19 cellular contexts compared by ENCODE assay signal in genomic region chr6:53629120-53629477, GRCh38. TPM values are rescaled to one million over a fixed set of nuclear protein-coding genes. Genes with fewer than 3 reads are reported as not detected.
DNase-seq lines count a peak whose midpoint lies in the region; ATAC-seq, FAIRE-seq and TF ChIP-seq lines count a peak whose summit lies in the region.
"Had no signal": no experiment of that assay in that cellular context is flagged by ENCODE, and none has a peak within 500 bp of the region (broad histone marks: within the 10 kb centered on the region; RNA-seq: fewer than 3 reads in every experiment).

No MANE protein-coding gene starts in this region.

- H3K27me3 ChIP-seq in HepG2 (ENCODE audit: control insufficient read depth in 1 of 2, insufficient read depth in 2 of 2, low read length in 2 of 2): no peaks in the 10 kb centered on the region
- H3K27me3 ChIP-seq: BLaER1, Peyer's patch had no signal

- peaks cover 22% of the 10 kb centered on the region for H3K4me1 Mint-ChIP-seq in stimulated activated memory B cell treated with anti-CD40 and anti-IgM and Interleukin-4, amounts not matched to agents 10 μg/mL and 1 μg/mL and 100 μg/mL, for 72 hours

- intact Hi-C loops in HepG2 (cut with micrococcal nuclease; ENCODE audit: unreplicated experiment): no loop called here

- ATAC-seq in HepG2 (no peak), GM21786 (IDR thresholded peaks at IDR 0.05; ENCODE audit: unreplicated experiment) (no peak), GM21528 (IDR thresholded peaks at IDR 0.05; ENCODE audit: low FRiP score, unreplicated experiment) (no peak)
- ATAC-seq in stimulated activated memory B cell treated with anti-CD40 and anti-IgM and Interleukin-4, amounts not matched to agents 10 μg/mL and 1 μg/mL and 100 μg/mL, for 72 hours: no peak
- ATAC-seq in stimulated activated naive CD8-positive, alpha-beta T cell treated with anti-CD3 and anti-CD28 coated beads, Interleukin-15, Interleukin-2, amounts not matched to agents 100 U/mL and 50 U/mL, for 24 hours: no peak
- ATAC-seq: CD8-positive, alpha-beta T cell; GM12878 had no signal

- no peaks in the 10 kb centered on the region for H3K9me3 ChIP-seq in HepG2 (ENCODE audit: low read length)
- H3K9me3 ChIP-seq: A549, BLaER1, Peyer's patch had no signal

- no peaks in the 10 kb centered on the region for H3K27me3 Mint-ChIP-seq in stimulated activated memory B cell treated with anti-CD40 and anti-IgM and Interleukin-4, amounts not matched to agents 10 μg/mL and 1 μg/mL and 100 μg/mL, for 72 hours

- no TSS peak for BruUV-seq in HepG2 (replicated peaks; lab: Mats Ljungman, UMichigan)

- in situ Hi-C loops in HepG2 (cut with HindIII; ENCODE audit: extremely low pct_ligation_motif_present, low pct_unique_long_range_greater_than_20kb): no loop called here

- no peaks in the 10 kb centered on the region for H4K20me1 ChIP-seq in HepG2 (ENCODE audit: insufficient read depth, low read length)
- H4K20me1 ChIP-seq: BLaER1 had no signal

- no peak overlapping the region for H3K4me2 ChIP-seq in HepG2 (ENCODE audit: low read depth, low read length)
- H3K4me2 ChIP-seq: BLaER1 had no signal

- no peak overlapping the region for H3K4me3 Mint-ChIP-seq in stimulated activated memory B cell treated with anti-CD40 and anti-IgM and Interleukin-4, amounts not matched to agents 10 μg/mL and 1 μg/mL and 100 μg/mL, for 72 hours
- H3K4me3 Mint-ChIP-seq: CD8-positive, alpha-beta T cell had no signal

- TF ChIP-seq CTCF in RWPE1 (conservative IDR thresholded peaks at IDR 0.05; ENCODE audit: low read depth) (no peak), HepG2 (CRISPR knock-in tag; IDR thresholded peaks at IDR 0.05) (no peak)

- H3K36me3 Mint-ChIP-seq in stimulated activated memory B cell treated with anti-CD40 and anti-IgM and Interleukin-4, amounts not matched to agents 10 μg/mL and 1 μg/mL and 100 μg/mL, for 72 hours: no peaks in the 10 kb centered on the region
- H3K36me3 Mint-ChIP-seq: CD8-positive, alpha-beta T cell had no signal

- FAIRE-seq in HepG2 (lab: Jason Lieb, UNC): no peak
- no peak for FAIRE-seq in frontal cortex (lab: Jason Lieb, UNC)
- FAIRE-seq: A549, GM12878 had no signal

- TF ChIP-seq EP300 in HepG2 (IDR thresholded peaks at IDR 0.05; ENCODE audit: low read depth in 2 of 2, low read length in 2 of 2): no peak
- TF ChIP-seq EP300 in HepG2 (CRISPR knock-in tag; IDR thresholded peaks at IDR 0.05; ENCODE audit: borderline replicate concordance): no peak

- no peak for TF ChIP-seq POLR2A in HepG2 (IDR thresholded peaks at IDR 0.05; ENCODE audit: insufficient read depth in 1 of 2, low read depth in 2 of 2, low read length in 2 of 2)

- H3K79me2 ChIP-seq in HepG2 (ENCODE audit: insufficient read depth, low read length): no peaks in the 10 kb centered on the region

- CTCF ChIA-PET in RWPE1 (lab: Yijun Ruan, JAX): interaction anchor here (0.7 kb wide), 1 partner anchor 21 kb away, joined by 4 read pairs; no protein-coding TSS in a partner anchor
- CTCF ChIA-PET in HepG2 (lab: Yijun Ruan, JAX; ENCODE audit: low intra/inter-chr PET ratio, low total read pairs): no interaction called here

- H3K36me3 ChIP-seq in HepG2 (replicated peaks in 1 of 2; ENCODE audit: control insufficient read depth in 1 of 2, insufficient read depth in 2 of 2, low read length in 2 of 2): no peaks in the 10 kb centered on the region
- H3K36me3 ChIP-seq: BLaER1, Peyer's patch had no signal

- H3K27ac ChIP-seq in RWPE1 (peak overlapping the region; percentile 96), epithelial cell of prostate (peak overlapping the region; percentile 99), HepG2 (ENCODE audit: extremely low read length, insufficient read depth, low read length) (no peak overlapping the region)
- H3K27ac ChIP-seq: BLaER1 had no signal

- H3K27ac Mint-ChIP-seq in stimulated activated memory B cell treated with anti-CD40 and anti-IgM and Interleukin-4, amounts not matched to agents 10 μg/mL and 1 μg/mL and 100 μg/mL, for 72 hours: peak overlapping the region; percentile 29
- H3K27ac Mint-ChIP-seq: CD8-positive, alpha-beta T cell had no signal

- WGBS in HepG2 (ENCODE audit: low lambda C conversion rate): 98% methylated on average over 5 of the region's 5 CpGs

- TF ChIP-seq RAD21 in HepG2 (CRISPR knock-in tag; IDR thresholded peaks at IDR 0.05): no peak

- POLR2A ChIA-PET in RWPE1 (lab: Yijun Ruan, JAX; ENCODE audit: low non-redundant PET) (interaction anchor here (1.4 kb wide), 1 partner anchor 85 kb away, joined by 4 read pairs; the partner anchor contains the start of gene GCLC), HepG2 (lab: Yijun Ruan, JAX) (interaction anchor here (1.1 kb wide), 1 partner anchor 23 kb away, joined by 3 read pairs; no protein-coding TSS in a partner anchor)

- H3K9me3 Mint-ChIP-seq in stimulated activated memory B cell treated with anti-CD40 and anti-IgM and Interleukin-4, amounts not matched to agents 10 μg/mL and 1 μg/mL and 100 μg/mL, for 72 hours: no peaks in the 10 kb centered on the region
- H3K9me3 Mint-ChIP-seq: CD8-positive, alpha-beta T cell had no signal

- H3K4me3 ChIP-seq in HepG2 (replicated peaks in 1 of 3; ENCODE audit: insufficient read depth in 1 of 3, low read depth in 2 of 3, low read length in 3 of 3): no peak overlapping the region
- H3K4me3 ChIP-seq: A549, BLaER1, GM12878, Peyer's patch had no signal

- no peak overlapping the region for H2AFZ ChIP-seq in HepG2 (ENCODE audit: low read length)

- H3K4me1 ChIP-seq in HepG2 (ENCODE audit: insufficient read depth, low read length): peaks cover 52% of the 10 kb centered on the region

- H3K9ac ChIP-seq in HepG2 (ENCODE audit: insufficient read depth, low read depth, low read length): no peak overlapping the region
- H3K9ac ChIP-seq: BLaER1 had no signal

- DNase-seq in RWPE1 (ENCODE audit: low spot score) (no peak), epithelial cell of prostate (ENCODE audit: low read depth, low spot score) (no peak), HepG2 (ENCODE audit: low spot score) (no peak), frontal cortex (ENCODE audit: low spot score in 2 of 2) (no peak)
- DNase-seq in stimulated activated naive CD8-positive, alpha-beta T cell treated with anti-CD3 and anti-CD28 coated beads, Interleukin-15, Interleukin-2, amounts not matched to agents 100 U/mL and 50 U/mL, for 24 hours: no peak
- DNase-seq: Calu3; CD8-positive, alpha-beta T cell; NCI-H1417 treated with DMSO at 0.1 percent for 48 hours; NCI-H187 treated with DMSO at 0.1 percent for 48 hours; NCI-H2227 treated with DMSO at 0.1 percent for 48 hours; NCI-H524 treated with DMSO at 0.1 percent for 48 hours; Right ventricle myocardium superior had no signal

TF ChIP-seq in HepG2, 621 proteins besides CTCF, POLR2A, EP300 and RAD21:
- TF ChIP-seq ZNF770 (CRISPR knock-in tag; IDR thresholded peaks at IDR 0.05) (0 out of 2 replicates have a peak, but pooled peaks have one; percentile 27), ZNF580 (CRISPR knock-in tag; IDR thresholded peaks at IDR 0.05; ENCODE audit: borderline replicate concordance, low read depth) (no peak)

RNA-seq across cellular contexts. Expression of gene KLHL31, which starts 36.5 kb away (rescaled TPM):
- total RNA-seq in HepG2 (2016; rRNA removed; fragmentation: Illumina TruSeq; extraction: Trizol): 0.14 and 0.31 TPM in 2 replicates
- 0.09 and 0.10 TPM in 2 replicates for total RNA-seq in HepG2 (2016; cell fraction: cytosol; rRNA removed; fragmentation: Illumina TruSeq; extraction: Trizol; ENCODE audit: low read depth)
- 0.16 and 0.39 TPM in 2 replicates for total RNA-seq in HepG2 (2016; cell fraction: insoluble cytoplasmic fraction; rRNA removed; fragmentation: Illumina TruSeq; extraction: Trizol)
- total RNA-seq in HepG2 (2016; cell fraction: membrane; rRNA removed; fragmentation: Illumina TruSeq; extraction: Trizol): 0.12 and 0.21 TPM in 2 replicates
- total RNA-seq in HepG2 (2016; cell fraction: nucleus; rRNA removed; fragmentation: Illumina TruSeq; extraction: Trizol): 1.1 and 1.2 TPM in 2 replicates
- 0.13 and 0.22 TPM in 2 replicates for polyA plus RNA-seq in HepG2 (2011; rRNA removed)
- polyA plus RNA-seq in HepG2 (2011; cell fraction: cytosol; rRNA removed): 0.05 and 0.10 TPM in 2 replicates
- polyA plus RNA-seq in HepG2 (2011; cell fraction: nucleus; rRNA removed): 1.2 and 1.5 TPM in 2 replicates
- 0.63 and 1.1 TPM in 2 replicates for polyA plus RNA-seq in HepG2 (2012)
- 0.03 TPM in 2 replicates for polyA plus RNA-seq in HepG2 (2016; cell fraction: cytosol; fragmentation: Illumina TruSeq; extraction: Trizol; ENCODE audit: low read depth)
- 0.10 and 0.11 TPM in 2 replicates for polyA plus RNA-seq in HepG2 (2016; cell fraction: insoluble cytoplasmic fraction; fragmentation: Illumina TruSeq; extraction: Trizol; ENCODE audit: low read depth)
- polyA plus RNA-seq in HepG2 (2016; cell fraction: membrane; fragmentation: Illumina TruSeq; extraction: Trizol; ENCODE audit: low read depth): 0.09 and 0.15 TPM in 2 replicates
- 0.93 and 0.99 TPM in 2 replicates for polyA plus RNA-seq in HepG2 (2016; cell fraction: nucleus; fragmentation: Illumina TruSeq; extraction: Trizol; ENCODE audit: insufficient read depth, low read depth)
- polyA minus RNA-seq in HepG2 (2011; rRNA and poly(A)+ RNA removed; ENCODE audit: low replicate concordance): 0.07 and 0.28 TPM in 2 replicates
- 0.35 TPM in 1 of 2 replicates, not detected in the other for polyA minus RNA-seq in HepG2 (2011; cell fraction: cytosol; rRNA and poly(A)+ RNA removed)
- polyA minus RNA-seq in HepG2 (2011; cell fraction: nucleus; rRNA and poly(A)+ RNA removed): 0.99 and 1.5 TPM in 2 replicates
- total RNA-seq in frontal cortex: under 0.01 TPM
- total RNA-seq: GM12878 had no signal
